ENCODE assay signal across 8 cellular contexts in the genomic region with DNA sequence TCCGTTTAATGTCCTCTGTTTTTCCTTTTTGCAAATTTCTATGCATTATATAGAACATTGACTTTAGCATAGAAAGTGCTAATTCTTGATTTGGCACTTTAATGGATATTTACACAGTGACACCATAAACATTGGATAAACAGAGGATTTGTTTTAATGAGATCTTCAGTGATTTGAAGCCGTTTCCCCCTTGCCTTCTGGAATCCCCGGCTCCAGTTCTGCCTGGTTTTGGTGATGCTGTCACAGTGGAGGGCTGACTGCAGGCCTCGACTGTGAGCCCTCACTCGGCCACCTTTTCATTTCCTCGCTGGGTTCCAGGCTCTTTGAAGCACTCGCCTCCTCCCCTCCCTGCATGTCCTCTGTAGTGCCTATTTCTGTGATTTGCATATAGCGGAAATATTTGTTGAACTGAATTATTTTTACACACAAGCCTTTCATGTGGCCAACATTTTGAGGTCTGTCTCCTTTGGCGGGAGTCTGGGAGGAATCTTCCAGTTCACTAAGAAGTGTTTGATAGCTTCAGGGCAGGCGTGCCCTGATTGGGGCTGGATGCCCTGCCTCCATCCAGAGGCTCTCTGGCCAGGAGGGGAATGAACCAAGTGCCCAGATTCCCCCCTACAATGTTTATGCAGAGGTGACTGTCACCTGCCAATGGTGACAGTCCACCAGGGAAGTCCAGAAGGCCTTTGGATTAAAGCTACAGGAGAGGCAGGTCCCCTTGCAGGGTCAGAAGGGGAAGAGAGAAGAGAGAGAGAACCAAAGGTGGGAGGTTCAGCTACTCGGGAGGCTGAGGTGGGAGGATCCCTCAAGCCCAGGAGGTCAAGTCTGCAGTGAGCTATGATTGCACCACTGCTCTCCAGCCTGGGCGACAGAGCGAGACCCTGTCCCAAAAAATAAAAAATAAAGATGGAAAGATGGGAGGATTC.
DNase-seq lines count a peak whose midpoint lies in the region; ATAC-seq lines count a peak whose summit lies in the region.
"Had no signal": no experiment of that assay in that cellular context is flagged by ENCODE, and none has a peak within 500 bp of the region (broad histone marks: within the 10 kb centered on the region; RNA-seq: fewer than 3 reads in every experiment).

No MANE protein-coding gene starts in this region.

- H3K27me3 ChIP-seq in rectal smooth muscle tissue (ENCODE audit: control insufficient read depth, insufficient read depth, low read length): no peaks in the 10 kb centered on the region

- H3K4me1 ChIP-seq in rectal smooth muscle tissue (ENCODE audit: control insufficient read depth, insufficient read depth, low read length): peaks cover 44% of the 10 kb centered on the region

- H3K36me3 ChIP-seq in rectal smooth muscle tissue (ENCODE audit: control insufficient read depth, insufficient read depth, low read length): no peaks in the 10 kb centered on the region

- no peak overlapping the region for H3K9ac ChIP-seq in rectal smooth muscle tissue (ENCODE audit: low read length)

- peak; percentile 7 for DNase-seq in activated CD4-positive, alpha-beta T cell treated with anti-CD3 and anti-CD28 coated beads, Interleukin-2, amount 50 U/mL, for 1 hour
- DNase-seq in cerebellar cortex (ENCODE audit: low spot score) (no peak), kidney glomerular epithelial cell (lab: John Stamatoyannopoulos, UW) (no peak), D341Med (ENCODE audit: low spot score) (no peak)

- no peak overlapping the region for H3K4me3 ChIP-seq in rectal smooth muscle tissue (ENCODE audit: low read length)

- ATAC-seq in GM18502 (IDR thresholded peaks at IDR 0.05; ENCODE audit: poor library complexity, unreplicated experiment) (peak; percentile 57), GM21737 (IDR thresholded peaks at IDR 0.05; ENCODE audit: unreplicated experiment) (peak; percentile 80)
- ATAC-seq: HCT116 had no signal

- H3K27ac ChIP-seq in rectal smooth muscle tissue (ENCODE audit: low read depth, low read length): peak overlapping the region; percentile 74
